ENCODE assay signal across 8 cellular contexts in the genomic region with DNA sequence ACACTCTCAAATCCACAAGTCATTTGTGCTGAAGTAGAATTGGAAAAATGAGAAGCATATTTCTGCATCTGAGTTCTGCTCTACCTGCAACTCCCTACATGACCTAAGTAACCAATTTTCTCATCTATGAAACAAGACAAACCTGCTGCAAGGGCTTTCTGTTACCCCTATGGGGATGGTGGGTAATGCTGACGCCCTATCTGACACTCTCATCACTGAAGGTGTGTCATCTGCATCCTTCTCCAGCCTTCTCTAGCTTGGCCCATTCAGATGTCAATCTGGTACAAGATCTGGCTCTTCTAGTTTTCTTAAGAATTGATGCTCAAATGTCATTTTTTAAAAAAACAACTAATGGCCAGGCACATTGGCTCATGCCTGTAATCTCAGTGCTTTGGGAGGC.
"Had no signal": no experiment of that assay in that cellular context is flagged by ENCODE, and none has a peak within 500 bp of the region (broad histone marks: within the 10 kb centered on the region; RNA-seq: fewer than 3 reads in every experiment).

No MANE protein-coding gene starts in this region.

- FAIRE-seq: G401.6, GM12878, GM12891, GM12892, GM18507, GM19239 had no signal

- DNase-seq: GDM1, GF-D8 had no signal

- H3K4me3 ChIP-seq: GM12878 had no signal

- ATAC-seq: GM12878 had no signal
